ENCODE assay signal across 12 cellular contexts in genomic region chr20:38369387-38369786, GRCh38. TPM values are rescaled to one million over a fixed set of nuclear protein-coding genes. Genes with fewer than 3 reads are reported as not detected.
DNase-seq lines count a peak whose midpoint lies in the region; ATAC-seq and TF ChIP-seq lines count a peak whose summit lies in the region.
"Had no signal": no experiment of that assay in that cellular context is flagged by ENCODE, and none has a peak within 500 bp of the region (broad histone marks: within the 10 kb centered on the region; RNA-seq: fewer than 3 reads in every experiment).

No MANE protein-coding gene starts in this region.

- H2BK120ac ChIP-seq in IMR-90 (ENCODE audit: low read depth, low read length), result no peak overlapping the region
- no peak overlapping the region for H2BK120ac ChIP-seq in mesenchymal stem cell (ENCODE audit: low read depth, low read length)

- DNase-seq in BE2C (peak; percentile 25), IMR-90 (no peak), putamen (ENCODE audit: low spot score) (no peak), mesenchymal stem cell (no peak), spleen (no peak), NCI-H1105 treated with DMSO at 0.1 percent for 48 hours (lab: John Stamatoyannopoulos, UW) (no peak)
- DNase-seq: activated CD4-positive, alpha-beta T cell treated with anti-CD3 and anti-CD28 coated beads, Interleukin-2, amount 10 ng/mL, durations not matched to agents 7 days and 5 days; NCI-H2029 had no signal

- no peak overlapping the region for H4K5ac ChIP-seq in IMR-90 (ENCODE audit: low read depth, low read length)

- H2AK5ac ChIP-seq in IMR-90 (ENCODE audit: low read depth, low read length) (no peak overlapping the region), mesenchymal stem cell (ENCODE audit: low read length, severe bottlenecking) (no peak overlapping the region)

- TF ChIP-seq CTCF in BE2C (IDR thresholded peaks at IDR 0.05; ENCODE audit: low read depth, low read length) (no peak), IMR-90 (conservative IDR thresholded peaks at IDR 0.05; ENCODE audit: low read depth, low read length) (no peak), spleen (IDR thresholded peaks at IDR 0.05 in 8 of 11, conservative IDR thresholded peaks at IDR 0.05 in 3 of 11) (no peak)

- H3K4me2 ChIP-seq in IMR-90 (ENCODE audit: low read depth, low read length), result no peak overlapping the region
- H3K4me2 ChIP-seq in mesenchymal stem cell (ENCODE audit: low read length, poor library complexity, severe bottlenecking), result no peak overlapping the region

- no peak overlapping the region for H2BK20ac ChIP-seq in IMR-90 (ENCODE audit: low read depth, low read length)

- BruUV-seq in IMR-90 (replicated peaks; lab: Mats Ljungman, UMichigan), result no TSS peak

- H3K9ac ChIP-seq in IMR-90 (ENCODE audit: low read depth, low read length), result no peak overlapping the region
- H3K9ac ChIP-seq in iPS-20b (ENCODE audit: low read depth, low read length), result no peak overlapping the region
- H3K9ac ChIP-seq in mesenchymal stem cell (ENCODE audit: low read length), result no peak overlapping the region

- dilution Hi-C loops in IMR-90 (cut with HindIII; ENCODE audit: low sequenced_read_pairs, unreplicated experiment), result no loop called here

- in situ Hi-C loops in IMR-90 (cut with MboI; ENCODE audit: low sequenced_read_pairs), result no loop called here

- H3K4me1 ChIP-seq in BE2C (no peaks in the 10 kb centered on the region), IMR-90 (ENCODE audit: control insufficient read depth, insufficient read depth, low read length) (no peaks in the 10 kb centered on the region), iPS-20b (ENCODE audit: insufficient read depth, low read length) (no peaks in the 10 kb centered on the region), mesenchymal stem cell (ENCODE audit: control insufficient read depth, insufficient read depth, low read depth, low read length) (no peaks in the 10 kb centered on the region), spleen (peaks cover 0 to 9% (median 0%) of the 10 kb centered on the region in 6 donors)

- ATAC-seq in IMR-90 (ENCODE audit: low read depth) (peak; percentile 56; the same call in 1 of the 2 replicates), SK-N-SH treated with all-trans-retinoic acid at 6 μM for 48 hours (peak; percentile 61; the same call in 2 of the 3 replicates)

- intact Hi-C loops in IMR-90 (cut with micrococcal nuclease), result no loop called here
- intact Hi-C loops in spleen (cut with DNase I; ENCODE audit: low total_unique reads), result no loop called here

- H3K4ac ChIP-seq in IMR-90 (ENCODE audit: low read depth, low read length) (no peak overlapping the region), mesenchymal stem cell (ENCODE audit: low read depth in 1 of 2, low read length in 2 of 2) (no peak overlapping the region)

- H2BK5ac ChIP-seq in IMR-90 (ENCODE audit: low read depth, low read length, poor library complexity, severe bottlenecking) (no peak overlapping the region), mesenchymal stem cell (ENCODE audit: low read depth, low read length, poor library complexity, severe bottlenecking) (no peak overlapping the region)

- TF ChIP-seq POLR2A in IMR-90 (IDR thresholded peaks at IDR 0.05; ENCODE audit: low read depth, low read length), result no peak
- TF ChIP-seq POLR2A in spleen (IDR thresholded peaks at IDR 0.05), result no peak

- H3K9me3 ChIP-seq in BE2C (no peaks in the 10 kb centered on the region), IMR-90 (ENCODE audit: control insufficient read depth, insufficient read depth, low read length) (no peaks in the 10 kb centered on the region), iPS-20b (ENCODE audit: insufficient read depth, low read depth, low read length) (no peaks in the 10 kb centered on the region), mesenchymal stem cell (ENCODE audit: control insufficient read depth, low read length) (no peaks in the 10 kb centered on the region), spleen (no peaks in the 10 kb centered on the region)

- no peak overlapping the region for H3K56ac ChIP-seq in IMR-90 (ENCODE audit: extremely low read depth, insufficient read depth, low read length)

- H4K91ac ChIP-seq in IMR-90 (ENCODE audit: insufficient read depth, low read depth, low read length), result no peak overlapping the region
- no peak overlapping the region for H4K91ac ChIP-seq in mesenchymal stem cell (ENCODE audit: low read length)

- no peaks in the 10 kb centered on the region for H3K9me1 ChIP-seq in IMR-90 (ENCODE audit: insufficient read depth, low read length)

- H4K8ac ChIP-seq in IMR-90 (ENCODE audit: low read depth in 2 of 2, low read length in 2 of 2) (peak overlapping the region in 1 of 2 experiments; percentile 55; a peak in 1 of 4 replicates), mesenchymal stem cell (ENCODE audit: low read length) (no peak overlapping the region)

- H3K36me3 ChIP-seq in BE2C (no peaks in the 10 kb centered on the region), IMR-90 (ENCODE audit: control insufficient read depth, insufficient read depth, low read length) (no peaks in the 10 kb centered on the region), iPS-20b (ENCODE audit: insufficient read depth, low read depth, low read length) (no peaks in the 10 kb centered on the region), mesenchymal stem cell (ENCODE audit: control insufficient read depth in 1 of 2, insufficient read depth in 2 of 2, low read depth in 1 of 2, low read length in 2 of 2) (no peaks in the 10 kb centered on the region), spleen (no peaks in the 10 kb centered on the region)

- H3K27ac ChIP-seq in IMR-90 (ENCODE audit: insufficient read depth, low read length) (no peak overlapping the region), iPS-20b (ENCODE audit: low read length) (no peak overlapping the region), mesenchymal stem cell (ENCODE audit: low read length, poor library complexity, severe bottlenecking) (no peak overlapping the region), spleen (no peak overlapping the region)

- no peak overlapping the region for H3K14ac ChIP-seq in IMR-90 (replicated peaks; ENCODE audit: low read depth, low read length)
- H3K14ac ChIP-seq in mesenchymal stem cell (ENCODE audit: low read length in 2 of 2), result no peak overlapping the region

- H2BK12ac ChIP-seq in mesenchymal stem cell (ENCODE audit: low read length in 2 of 2), result no peak overlapping the region

- no peaks in the 10 kb centered on the region for H4K20me1 ChIP-seq in IMR-90 (ENCODE audit: insufficient read depth, low read length)

- H2AK9ac ChIP-seq in IMR-90 (replicated peaks; ENCODE audit: low read depth, low read length, poor library complexity), result no peak overlapping the region

- H3K23ac ChIP-seq in IMR-90 (ENCODE audit: low read depth, low read length) (no peak overlapping the region), mesenchymal stem cell (ENCODE audit: low read length in 2 of 2) (no peak overlapping the region)

- H2BK15ac ChIP-seq in IMR-90 (ENCODE audit: low read depth, low read length) (no peak overlapping the region), mesenchymal stem cell (ENCODE audit: low read depth, poor library complexity, severe bottlenecking) (no peak overlapping the region)

- peak overlapping the region; percentile 43 for H3K4me3 ChIP-seq in BE2C (ENCODE audit: low read depth, low read length)
- no peak overlapping the region for H3K4me3 ChIP-seq in IMR-90 (ENCODE audit: insufficient read depth, low read depth, low read length)
- H3K4me3 ChIP-seq in iPS-20b (ENCODE audit: low read length), result peak overlapping the region; percentile 36; the same call in 1 of the 2 replicates
- no peak overlapping the region for H3K4me3 ChIP-seq in mesenchymal stem cell (ENCODE audit: insufficient read depth in 1 of 2, low read depth in 1 of 2, low read length in 2 of 2)
- no peak overlapping the region for H3K4me3 ChIP-seq in spleen

- no CpG with 5 or more reads among the region's 2 CpGs for WGBS in IMR-90 (ENCODE audit: extremely low coverage in 2 of 2, insufficient read length in 1 of 2), 2 experiments
- 55% methylated on average over 2 of the region's 2 CpGs for WGBS in mesenchymal stem cell
- WGBS in spleen, 5 donors, result 19 to 29% (median 26%) methylated on average over 2 of the region's 2 CpGs

- CTCF ChIA-PET in IMR-90 (lab: Yijun Ruan, JAX), result no interaction called here

- no peak overlapping the region for H3K18ac ChIP-seq in IMR-90 (ENCODE audit: low read depth, low read length)
- no peak overlapping the region for H3K18ac ChIP-seq in mesenchymal stem cell (ENCODE audit: low read depth in 1 of 2, low read length in 2 of 2)

- H3K79me1 ChIP-seq in IMR-90 (ENCODE audit: low read depth in 1 of 2, low read length in 2 of 2), result no peaks in the 10 kb centered on the region
- H3K79me1 ChIP-seq in mesenchymal stem cell (replicated peaks; ENCODE audit: low read length, poor library complexity, severe bottlenecking), result no peaks in the 10 kb centered on the region

- no peak for TF ChIP-seq RAD21 in IMR-90 (IDR thresholded peaks at IDR 0.05; ENCODE audit: low read length)

- H3K27me3 ChIP-seq in BE2C (no peaks in the 10 kb centered on the region), IMR-90 (ENCODE audit: control insufficient read depth, insufficient read depth, low read length) (peaks cover 46% of the 10 kb centered on the region), iPS-20b (ENCODE audit: insufficient read depth, low read length) (0 out of 2 replicates have a peak, but pooled peaks cover 3% of the 10 kb centered on the region), mesenchymal stem cell (ENCODE audit: control insufficient read depth in 1 of 2, insufficient read depth in 1 of 2, low read length in 2 of 2) (peaks cover 24 to 45% of the 10 kb centered on the region in 2 experiments), spleen (replicated peaks in 1 of 7) (peaks cover 0 to under 1% (median 0%) of the 10 kb centered on the region in 7 donors)

- H2AFZ ChIP-seq in IMR-90 (replicated peaks; ENCODE audit: low read length, poor library complexity) (peak overlapping the region; percentile 78), mesenchymal stem cell (ENCODE audit: low read depth, low read length) (no peak overlapping the region)

- POLR2A ChIA-PET in IMR-90 (lab: Charles Lee; ENCODE audit: unreplicated experiment), result no interaction called here

TF ChIP-seq in IMR-90, 13 proteins besides CTCF, POLR2A, EP300 and RAD21 (continues in another document):
- TF ChIP-seq MAZ (IDR thresholded peaks at IDR 0.05; ENCODE audit: borderline replicate concordance, low read depth, low read length), result no peak
- TF ChIP-seq RCOR1 (IDR thresholded peaks at IDR 0.05; ENCODE audit: insufficient replicate concordance, low read length), result no peak

RNA-seq across cellular contexts. Expression of gene LBP, which starts 23.1 kb away (rescaled TPM):
- 0.29 TPM for polyA plus RNA-seq in BE2C (2012; ENCODE audit: insufficient read depth, insufficient read length, low read depth)
- total RNA-seq in IMR-90 (2012; rRNA removed) (not detected in 2 replicates), spleen (not detected)
- polyA plus RNA-seq in IMR-90 (2012; rRNA removed) (not detected in 2 replicates), spleen (under 1 TPM; 0.09 to 0.13 (median 0.11) TPM)
- not detected in 2 replicates for polyA plus RNA-seq in IMR-90 (2012; cell fraction: cytosol; rRNA removed)
- not detected in 2 replicates for polyA plus RNA-seq in IMR-90 (2012; cell fraction: nucleus; rRNA removed; ENCODE audit: low replicate concordance)
- 0.08 TPM for polyA plus RNA-seq in mesenchymal stem cell (2013, experiment 1 of 2)
- polyA plus RNA-seq in mesenchymal stem cell (2013, experiment 2 of 2), result 0.12 TPM
- total RNA-seq: activated CD4-positive, alpha-beta T cell treated with anti-CD3 and anti-CD28 coated beads, Interleukin-2, amount 10 ng/mL, durations not matched to agents 7 days and 5 days; CD4-positive, CD25-positive, alpha-beta regulatory T cell; frontal cortex had no signal
- polyA plus RNA-seq: CD4-positive, CD25-positive, alpha-beta regulatory T cell had no signal

Comparison
In these comparisons a context has a peak if more than half of its experiments do, and no peak if none do; other contexts are left out.
1. H3K4me3 ChIP-seq: peak in BE2C (single experiment) and iPS-20b (single experiment); none in IMR-90 (single experiment), mesenchymal stem cell (0 of 2) and spleen (0 of 8).